Comparison of ENCODE assay signal across 11 cellular contexts in the genomic region with DNA sequence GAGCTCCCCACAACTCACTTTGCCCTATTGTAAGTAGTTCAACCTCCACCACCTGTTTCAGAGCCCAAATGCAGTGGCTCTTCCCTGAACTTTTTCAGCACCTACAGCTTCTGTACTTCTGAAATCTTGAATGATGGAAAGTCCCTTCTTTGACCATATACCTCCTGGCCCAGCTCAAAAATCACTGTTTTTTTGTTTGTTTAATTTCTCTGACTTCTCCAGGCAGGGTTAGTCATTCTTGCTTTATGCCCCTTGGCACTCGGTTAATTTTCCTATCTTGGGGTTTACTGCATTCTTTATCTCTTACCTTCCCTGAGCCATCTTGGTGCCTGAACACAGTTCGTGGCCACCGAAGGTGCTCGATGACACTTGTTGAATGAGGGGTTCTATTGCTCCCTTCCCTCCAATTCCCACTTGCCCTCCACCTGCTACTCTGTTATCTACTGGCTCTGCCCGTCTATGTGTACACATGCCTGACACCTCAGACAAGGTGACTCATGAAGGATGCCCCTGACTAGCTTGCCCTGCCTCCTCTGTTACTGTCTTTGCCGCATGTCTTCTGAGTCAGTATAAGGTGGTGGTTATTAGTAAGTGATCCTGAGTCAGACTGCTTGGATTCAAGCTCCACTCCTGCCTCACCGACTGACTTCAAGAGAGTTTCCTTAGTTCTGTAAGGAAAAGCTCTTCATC. TPM values are rescaled to one million over a fixed set of nuclear protein-coding genes. Genes with fewer than 3 reads are reported as not detected.
DNase-seq lines count a peak whose midpoint lies in the region; ATAC-seq, FAIRE-seq and TF ChIP-seq lines count a peak whose summit lies in the region.
"Had no signal": no experiment of that assay in that cellular context is flagged by ENCODE, and none has a peak within 500 bp of the region (broad histone marks: within the 10 kb centered on the region; RNA-seq: fewer than 3 reads in every experiment).

No MANE protein-coding gene starts in this region.

- no peak for FAIRE-seq in kidney (lab: Jason Lieb, UNC)

- no peak for TF ChIP-seq POLR2A in body of pancreas (IDR thresholded peaks at IDR 0.05)

- no peak overlapping the region for H3K27ac Mint-ChIP-seq in mesothelial cell of epicardium

- H3K9ac ChIP-seq in kidney (ENCODE audit: low read length in 2 of 2): no peak overlapping the region

- H3K4me1 ChIP-seq in kidney (ENCODE audit: control insufficient read depth in 1 of 2, insufficient read depth in 1 of 2, low read depth in 1 of 2, low read length in 2 of 2) (no peaks in the 10 kb centered on the region), body of pancreas (peaks cover 35% of the 10 kb centered on the region)
- H3K4me1 ChIP-seq: uterus had no signal

- no peaks in the 10 kb centered on the region for H3K36me3 ChIP-seq in kidney (ENCODE audit: control insufficient read depth in 1 of 2, insufficient read depth in 2 of 2, low read length in 2 of 2)
- no peaks in the 10 kb centered on the region for H3K36me3 ChIP-seq in body of pancreas (replicated peaks in 1 of 2; ENCODE audit: insufficient read depth in 1 of 2, low read depth in 2 of 2)
- H3K36me3 ChIP-seq: uterus had no signal

- DNase-seq in GOT3 (lab: John Stamatoyannopoulos, UW) (peak; percentile 32), kidney (peak; percentile 15), mucosa of gallbladder (ENCODE audit: low spot score) (no peak), NCI-H1105 treated with DMSO at 0.1 percent for 48 hours (lab: John Stamatoyannopoulos, UW) (no peak), mesothelial cell of epicardium (ENCODE audit: low spot score in 2 of 2, unreplicated experiment in 2 of 2) (no peak), body of pancreas (no peak)
- no peak for DNase-seq in activated T-cell treated with anti-CD3 and anti-CD28 coated beads, Interleukin-2, amount 50 U/mL, for 4 hours
- DNase-seq: NCI-H1436 treated with DMSO at 0.1 percent for 48 hours, uterus had no signal

- no peaks in the 10 kb centered on the region for H3K27me3 Mint-ChIP-seq in activated T-cell treated with anti-CD3 and anti-CD28 coated beads, Interleukin-2, amount 50 U/mL, for 4 hours (ENCODE audit: low read depth)
- H3K27me3 Mint-ChIP-seq in mesothelial cell of epicardium (ENCODE audit: low read depth): no peaks in the 10 kb centered on the region

- peak; percentile 99 to 100 for ATAC-seq in activated T-cell treated with anti-CD3 and anti-CD28 coated beads, Interleukin-2, amount 50 U/mL, for 4 hours
- no peak for ATAC-seq in body of pancreas

- no peaks in the 10 kb centered on the region for H3K9me3 Mint-ChIP-seq in activated T-cell treated with anti-CD3 and anti-CD28 coated beads, Interleukin-2, amount 50 U/mL, for 4 hours
- H3K9me3 Mint-ChIP-seq in mesothelial cell of epicardium: no peaks in the 10 kb centered on the region

- peaks cover 7% of the 10 kb centered on the region for H3K4me1 Mint-ChIP-seq in activated T-cell treated with anti-CD3 and anti-CD28 coated beads, Interleukin-2, amount 50 U/mL, for 4 hours (ENCODE audit: low read depth)
- peaks cover 26% of the 10 kb centered on the region for H3K4me1 Mint-ChIP-seq in mesothelial cell of epicardium

- 52 to 54% methylated on average over 7 of the region's 7 CpGs for WGBS in body of pancreas, 2 donors

- H3K4me3 Mint-ChIP-seq in activated T-cell treated with anti-CD3 and anti-CD28 coated beads, Interleukin-2, amount 50 U/mL, for 4 hours: no peak overlapping the region
- H3K4me3 Mint-ChIP-seq in mesothelial cell of epicardium: no peak overlapping the region

- intact Hi-C loops in kidney (cut with DNase I): loop anchor here (10.0 kb wide), 1 partner anchor 73 kb away; no protein-coding TSS in a partner anchor
- intact Hi-C loops in body of pancreas (cut with DNase I): no loop called here

- no peaks in the 10 kb centered on the region for H3K36me3 Mint-ChIP-seq in activated T-cell treated with anti-CD3 and anti-CD28 coated beads, Interleukin-2, amount 50 U/mL, for 4 hours (ENCODE audit: insufficient read depth)
- H3K36me3 Mint-ChIP-seq in mesothelial cell of epicardium: no peaks in the 10 kb centered on the region

- H3K27me3 ChIP-seq in body of pancreas: no peaks in the 10 kb centered on the region
- H3K27me3 ChIP-seq: uterus had no signal

- H3K4me3 ChIP-seq in kidney (ENCODE audit: low read length in 2 of 2) (no peak overlapping the region), body of pancreas (no peak overlapping the region)
- H3K4me3 ChIP-seq: uterus had no signal

- H3K27ac ChIP-seq in 22Rv1 (peak overlapping the region; percentile 75), kidney (ENCODE audit: low read depth in 2 of 2, low read length in 2 of 2) (no peak overlapping the region), body of pancreas (no peak overlapping the region)
- H3K27ac ChIP-seq: uterus had no signal

- TF ChIP-seq CTCF in 22Rv1 (IDR thresholded peaks at IDR 0.05): no peak
- no peak for TF ChIP-seq CTCF in kidney (IDR thresholded peaks at IDR 0.05; ENCODE audit: borderline replicate concordance, extremely low read depth, insufficient read depth)
- no peak for TF ChIP-seq CTCF in mesothelial cell of epicardium (IDR thresholded peaks at IDR 0.05; ENCODE audit: unreplicated experiment)
- no peak for TF ChIP-seq CTCF in body of pancreas (IDR thresholded peaks at IDR 0.05)

- H3K9me3 ChIP-seq in kidney (ENCODE audit: control insufficient read depth in 1 of 2, low read length in 2 of 2) (no peaks in the 10 kb centered on the region), body of pancreas (no peaks in the 10 kb centered on the region)
- H3K9me3 ChIP-seq: uterus had no signal

RNA-seq across cellular contexts. Expression of a gene that starts 4.4 kb away (rescaled TPM):
- total RNA-seq in activated T-cell treated with anti-CD3 and anti-CD28 coated beads, Interleukin-2, amount 50 U/mL, for 4 hours: not detected
- not detected for total RNA-seq in kidney
- not detected for polyA plus RNA-seq in kidney (ENCODE audit: insufficient read depth, low read depth, low replicate concordance)
- total RNA-seq in mucosa of gallbladder: 0.60 TPM
- 11.1 to 13.8 TPM (median 12.3 TPM) in 3 replicates for total RNA-seq in mesothelial cell of epicardium
- total RNA-seq in body of pancreas: 10 to 100 TPM in 1 of 2 donors, 1 to 10 TPM in 1; 2.3 to 10.6 TPM
- total RNA-seq: pulmonary artery endothelial cell had no signal

RNA-seq across cellular contexts. Expression of a gene that starts 13.5 kb away (rescaled TPM):
- total RNA-seq in activated T-cell treated with anti-CD3 and anti-CD28 coated beads, Interleukin-2, amount 50 U/mL, for 4 hours: 100 to 1,000 TPM; 269 to 284 (median 284) TPM
- total RNA-seq in kidney: 226 TPM
- polyA plus RNA-seq in kidney (ENCODE audit: insufficient read depth, low read depth, low replicate concordance): 889 TPM
- 326 TPM for total RNA-seq in mucosa of gallbladder
- total RNA-seq in mesothelial cell of epicardium: 74.1 to 87.4 TPM (median 76.2 TPM) in 3 replicates
- 10 to 100 TPM; 18.5 to 43.8 TPM for total RNA-seq in body of pancreas

RNA-seq across cellular contexts. Expression of a gene that starts 23.9 kb away (rescaled TPM):
- 1,000 to 10,000 TPM; 1,031 to 1,084 (median 1,084) TPM for total RNA-seq in activated T-cell treated with anti-CD3 and anti-CD28 coated beads, Interleukin-2, amount 50 U/mL, for 4 hours
- total RNA-seq in kidney (732 TPM), mucosa of gallbladder (713 TPM), mesothelial cell of epicardium (1,058 to 1,073 TPM (median 1,066 TPM) in 3 replicates), body of pancreas (100 to 1,000 TPM; 226 to 308 TPM)
- 597 TPM for polyA plus RNA-seq in kidney (ENCODE audit: insufficient read depth, low read depth, low replicate concordance)

RNA-seq across cellular contexts. Expression of a gene that starts 48.1 kb away (rescaled TPM):
- 10 to 100 TPM; 61.9 to 64.6 (median 63.5) TPM for total RNA-seq in activated T-cell treated with anti-CD3 and anti-CD28 coated beads, Interleukin-2, amount 50 U/mL, for 4 hours
- total RNA-seq in kidney (126 TPM), mucosa of gallbladder (104 TPM), mesothelial cell of epicardium (112 to 120 TPM (median 116 TPM) in 3 replicates), body of pancreas (10 to 100 TPM; 16.8 to 24.6 TPM)
- polyA plus RNA-seq in kidney (ENCODE audit: insufficient read depth, low read depth, low replicate concordance): 15.1 TPM

Comparison
In these comparisons a context has a peak if more than half of its experiments do, and no peak if none do; other contexts are left out.
1. DNase-seq: peak in GOT3 (single experiment) and kidney (single experiment); none in activated T-cell treated with anti-CD3 and anti-CD28 coated beads, Interleukin-2, amount 50 U/mL, for 4 hours (single experiment), mucosa of gallbladder (single experiment), NCI-H1105 treated with DMSO at 0.1 percent for 48 hours (single experiment), mesothelial cell of epicardium (0 of 2) and body of pancreas (0 of 4).